ENCODE assay signal across 1 cellular context in the genomic region with DNA sequence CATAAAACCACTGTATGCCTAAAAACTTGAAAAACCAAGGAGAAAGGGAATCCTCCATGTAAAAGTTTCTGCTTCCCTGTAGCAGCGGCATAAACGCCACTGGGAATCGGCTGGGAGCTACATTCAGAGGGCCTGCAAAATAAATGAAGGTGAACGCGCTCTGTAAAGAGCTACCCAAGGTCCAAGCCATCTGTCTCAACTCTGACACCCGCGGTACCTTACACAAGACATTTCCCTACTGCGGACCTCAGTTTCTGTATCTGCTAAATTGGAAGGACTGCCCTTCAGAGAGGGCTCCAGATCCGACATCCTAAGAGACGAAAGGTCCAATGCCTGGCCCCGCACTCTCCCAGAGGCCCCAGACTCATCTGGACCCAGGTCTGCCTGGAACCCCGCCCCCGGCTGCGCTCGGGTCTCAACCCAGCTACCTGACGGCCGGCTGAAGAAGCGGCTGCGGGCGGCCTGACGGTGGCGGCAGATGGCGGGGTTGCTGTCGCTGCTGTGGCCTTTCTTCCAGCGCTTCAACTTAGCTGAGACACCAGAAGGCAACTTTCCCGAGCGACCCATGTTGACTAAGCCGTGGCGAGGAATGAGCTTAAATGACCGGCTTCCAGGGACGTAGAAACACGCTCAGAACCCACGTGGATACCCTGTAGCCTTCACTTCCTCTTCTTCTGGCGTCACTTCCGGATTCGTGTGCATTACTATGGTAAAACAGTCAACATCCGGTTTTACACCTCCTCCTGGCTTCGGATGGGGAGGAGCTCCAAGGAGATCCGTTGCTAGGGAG.
TF ChIP-seq lines count a peak whose summit lies in the region.

A gene with protein sequence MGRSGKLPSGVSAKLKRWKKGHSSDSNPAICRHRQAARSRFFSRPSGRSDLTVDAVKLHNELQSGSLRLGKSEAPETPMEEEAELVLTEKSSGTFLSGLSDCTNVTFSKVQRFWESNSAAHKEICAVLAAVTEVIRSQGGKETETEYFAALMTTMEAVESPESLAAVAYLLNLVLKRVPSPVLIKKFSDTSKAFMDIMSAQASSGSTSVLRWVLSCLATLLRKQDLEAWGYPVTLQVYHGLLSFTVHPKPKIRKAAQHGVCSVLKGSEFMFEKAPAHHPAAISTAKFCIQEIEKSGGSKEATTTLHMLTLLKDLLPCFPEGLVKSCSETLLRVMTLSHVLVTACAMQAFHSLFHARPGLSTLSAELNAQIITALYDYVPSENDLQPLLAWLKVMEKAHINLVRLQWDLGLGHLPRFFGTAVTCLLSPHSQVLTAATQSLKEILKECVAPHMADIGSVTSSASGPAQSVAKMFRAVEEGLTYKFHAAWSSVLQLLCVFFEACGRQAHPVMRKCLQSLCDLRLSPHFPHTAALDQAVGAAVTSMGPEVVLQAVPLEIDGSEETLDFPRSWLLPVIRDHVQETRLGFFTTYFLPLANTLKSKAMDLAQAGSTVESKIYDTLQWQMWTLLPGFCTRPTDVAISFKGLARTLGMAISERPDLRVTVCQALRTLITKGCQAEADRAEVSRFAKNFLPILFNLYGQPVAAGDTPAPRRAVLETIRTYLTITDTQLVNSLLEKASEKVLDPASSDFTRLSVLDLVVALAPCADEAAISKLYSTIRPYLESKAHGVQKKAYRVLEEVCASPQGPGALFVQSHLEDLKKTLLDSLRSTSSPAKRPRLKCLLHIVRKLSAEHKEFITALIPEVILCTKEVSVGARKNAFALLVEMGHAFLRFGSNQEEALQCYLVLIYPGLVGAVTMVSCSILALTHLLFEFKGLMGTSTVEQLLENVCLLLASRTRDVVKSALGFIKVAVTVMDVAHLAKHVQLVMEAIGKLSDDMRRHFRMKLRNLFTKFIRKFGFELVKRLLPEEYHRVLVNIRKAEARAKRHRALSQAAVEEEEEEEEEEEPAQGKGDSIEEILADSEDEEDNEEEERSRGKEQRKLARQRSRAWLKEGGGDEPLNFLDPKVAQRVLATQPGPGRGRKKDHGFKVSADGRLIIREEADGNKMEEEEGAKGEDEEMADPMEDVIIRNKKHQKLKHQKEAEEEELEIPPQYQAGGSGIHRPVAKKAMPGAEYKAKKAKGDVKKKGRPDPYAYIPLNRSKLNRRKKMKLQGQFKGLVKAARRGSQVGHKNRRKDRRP (N-terminal part only) (minus strand): TSS at position 676 of the 790 bp plus-strand sequence. CDS start 109 bp downstream, at position 567.

TF ChIP-seq in K562, 482 proteins besides CTCF, POLR2A, EP300 and RAD21 (continued from another document and continues in another):
- TF ChIP-seq, protein P1, sequence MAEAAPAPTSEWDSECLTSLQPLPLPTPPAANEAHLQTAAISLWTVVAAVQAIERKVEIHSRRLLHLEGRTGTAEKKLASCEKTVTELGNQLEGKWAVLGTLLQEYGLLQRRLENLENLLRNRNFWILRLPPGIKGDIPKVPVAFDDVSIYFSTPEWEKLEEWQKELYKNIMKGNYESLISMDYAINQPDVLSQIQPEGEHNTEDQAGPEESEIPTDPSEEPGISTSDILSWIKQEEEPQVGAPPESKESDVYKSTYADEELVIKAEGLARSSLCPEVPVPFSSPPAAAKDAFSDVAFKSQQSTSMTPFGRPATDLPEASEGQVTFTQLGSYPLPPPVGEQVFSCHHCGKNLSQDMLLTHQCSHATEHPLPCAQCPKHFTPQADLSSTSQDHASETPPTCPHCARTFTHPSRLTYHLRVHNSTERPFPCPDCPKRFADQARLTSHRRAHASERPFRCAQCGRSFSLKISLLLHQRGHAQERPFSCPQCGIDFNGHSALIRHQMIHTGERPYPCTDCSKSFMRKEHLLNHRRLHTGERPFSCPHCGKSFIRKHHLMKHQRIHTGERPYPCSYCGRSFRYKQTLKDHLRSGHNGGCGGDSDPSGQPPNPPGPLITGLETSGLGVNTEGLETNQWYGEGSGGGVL (CRISPR knock-in tag; IDR thresholded peaks at IDR 0.05): no peak
- TF ChIP-seq, protein P2, sequence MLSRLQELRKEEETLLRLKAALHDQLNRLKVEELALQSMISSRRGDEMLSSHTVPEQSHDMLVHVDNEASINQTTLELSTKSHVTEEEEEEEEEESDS (CRISPR knock-in tag; IDR thresholded peaks at IDR 0.05): no peak
- no peak for TF ChIP-seq ATF1 (CRISPR knock-in tag; IDR thresholded peaks at IDR 0.05)
- peak; percentile 92 for TF ChIP-seq ATF1 (tag; IDR thresholded peaks at IDR 0.05)
- no peak for TF ChIP-seq HLTF (IDR thresholded peaks at IDR 0.05)
- TF ChIP-seq, protein P3, sequence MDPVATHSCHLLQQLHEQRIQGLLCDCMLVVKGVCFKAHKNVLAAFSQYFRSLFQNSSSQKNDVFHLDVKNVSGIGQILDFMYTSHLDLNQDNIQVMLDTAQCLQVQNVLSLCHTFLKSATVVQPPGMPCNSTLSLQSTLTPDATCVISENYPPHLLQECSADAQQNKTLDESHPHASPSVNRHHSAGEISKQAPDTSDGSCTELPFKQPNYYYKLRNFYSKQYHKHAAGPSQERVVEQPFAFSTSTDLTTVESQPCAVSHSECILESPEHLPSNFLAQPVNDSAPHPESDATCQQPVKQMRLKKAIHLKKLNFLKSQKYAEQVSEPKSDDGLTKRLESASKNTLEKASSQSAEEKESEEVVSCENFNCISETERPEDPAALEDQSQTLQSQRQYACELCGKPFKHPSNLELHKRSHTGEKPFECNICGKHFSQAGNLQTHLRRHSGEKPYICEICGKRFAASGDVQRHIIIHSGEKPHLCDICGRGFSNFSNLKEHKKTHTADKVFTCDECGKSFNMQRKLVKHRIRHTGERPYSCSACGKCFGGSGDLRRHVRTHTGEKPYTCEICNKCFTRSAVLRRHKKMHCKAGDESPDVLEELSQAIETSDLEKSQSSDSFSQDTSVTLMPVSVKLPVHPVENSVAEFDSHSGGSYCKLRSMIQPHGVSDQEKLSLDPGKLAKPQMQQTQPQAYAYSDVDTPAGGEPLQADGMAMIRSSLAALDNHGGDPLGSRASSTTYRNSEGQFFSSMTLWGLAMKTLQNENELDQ (CRISPR knock-in tag; IDR thresholded peaks at IDR 0.05; ENCODE audit: borderline replicate concordance): no peak
- TF ChIP-seq DIDO1 (tag; IDR thresholded peaks at IDR 0.05; ENCODE audit: low read depth): no peak
- peak; percentile 79 for TF ChIP-seq RBFOX2 (IDR thresholded peaks at IDR 0.05; ENCODE audit: low read depth, low read length)
- no peak for TF ChIP-seq PURB (CRISPR knock-in tag; IDR thresholded peaks at IDR 0.05; ENCODE audit: low read depth)
- no peak for TF ChIP-seq ZNF232 (CRISPR knock-in tag; IDR thresholded peaks at IDR 0.05)
- TF ChIP-seq, protein P4, sequence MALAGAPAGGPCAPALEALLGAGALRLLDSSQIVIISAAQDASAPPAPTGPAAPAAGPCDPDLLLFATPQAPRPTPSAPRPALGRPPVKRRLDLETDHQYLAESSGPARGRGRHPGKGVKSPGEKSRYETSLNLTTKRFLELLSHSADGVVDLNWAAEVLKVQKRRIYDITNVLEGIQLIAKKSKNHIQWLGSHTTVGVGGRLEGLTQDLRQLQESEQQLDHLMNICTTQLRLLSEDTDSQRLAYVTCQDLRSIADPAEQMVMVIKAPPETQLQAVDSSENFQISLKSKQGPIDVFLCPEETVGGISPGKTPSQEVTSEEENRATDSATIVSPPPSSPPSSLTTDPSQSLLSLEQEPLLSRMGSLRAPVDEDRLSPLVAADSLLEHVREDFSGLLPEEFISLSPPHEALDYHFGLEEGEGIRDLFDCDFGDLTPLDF (CRISPR knock-in tag; IDR thresholded peaks at IDR 0.05): no peak
- TF ChIP-seq ZNF217 (CRISPR knock-in tag; IDR thresholded peaks at IDR 0.05): no peak
- no peak for TF ChIP-seq HOXB6 (CRISPR knock-in tag; IDR thresholded peaks at IDR 0.05; ENCODE audit: borderline replicate concordance)
- TF ChIP-seq, protein P5, sequence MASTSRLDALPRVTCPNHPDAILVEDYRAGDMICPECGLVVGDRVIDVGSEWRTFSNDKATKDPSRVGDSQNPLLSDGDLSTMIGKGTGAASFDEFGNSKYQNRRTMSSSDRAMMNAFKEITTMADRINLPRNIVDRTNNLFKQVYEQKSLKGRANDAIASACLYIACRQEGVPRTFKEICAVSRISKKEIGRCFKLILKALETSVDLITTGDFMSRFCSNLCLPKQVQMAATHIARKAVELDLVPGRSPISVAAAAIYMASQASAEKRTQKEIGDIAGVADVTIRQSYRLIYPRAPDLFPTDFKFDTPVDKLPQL (IDR thresholded peaks at IDR 0.05; ENCODE audit: extremely low read depth, insufficient read length): no peak
- TF ChIP-seq SLC30A9 (CRISPR knock-in tag; IDR thresholded peaks at IDR 0.05): no peak
- TF ChIP-seq MAFF (IDR thresholded peaks at IDR 0.05; ENCODE audit: low read length): no peak
- no peak for TF ChIP-seq WHSC1 (IDR thresholded peaks at IDR 0.05; ENCODE audit: low read length)
- no peak for TF ChIP-seq CBFB (CRISPR knock-in tag; IDR thresholded peaks at IDR 0.05)
- TF ChIP-seq, protein P6, sequence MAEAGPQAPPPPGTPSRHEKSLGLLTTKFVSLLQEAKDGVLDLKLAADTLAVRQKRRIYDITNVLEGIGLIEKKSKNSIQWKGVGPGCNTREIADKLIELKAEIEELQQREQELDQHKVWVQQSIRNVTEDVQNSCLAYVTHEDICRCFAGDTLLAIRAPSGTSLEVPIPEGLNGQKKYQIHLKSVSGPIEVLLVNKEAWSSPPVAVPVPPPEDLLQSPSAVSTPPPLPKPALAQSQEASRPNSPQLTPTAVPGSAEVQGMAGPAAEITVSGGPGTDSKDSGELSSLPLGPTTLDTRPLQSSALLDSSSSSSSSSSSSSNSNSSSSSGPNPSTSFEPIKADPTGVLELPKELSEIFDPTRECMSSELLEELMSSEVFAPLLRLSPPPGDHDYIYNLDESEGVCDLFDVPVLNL (CRISPR knock-in tag; IDR thresholded peaks at IDR 0.05; ENCODE audit: low read depth): no peak
- TF ChIP-seq, protein P7, sequence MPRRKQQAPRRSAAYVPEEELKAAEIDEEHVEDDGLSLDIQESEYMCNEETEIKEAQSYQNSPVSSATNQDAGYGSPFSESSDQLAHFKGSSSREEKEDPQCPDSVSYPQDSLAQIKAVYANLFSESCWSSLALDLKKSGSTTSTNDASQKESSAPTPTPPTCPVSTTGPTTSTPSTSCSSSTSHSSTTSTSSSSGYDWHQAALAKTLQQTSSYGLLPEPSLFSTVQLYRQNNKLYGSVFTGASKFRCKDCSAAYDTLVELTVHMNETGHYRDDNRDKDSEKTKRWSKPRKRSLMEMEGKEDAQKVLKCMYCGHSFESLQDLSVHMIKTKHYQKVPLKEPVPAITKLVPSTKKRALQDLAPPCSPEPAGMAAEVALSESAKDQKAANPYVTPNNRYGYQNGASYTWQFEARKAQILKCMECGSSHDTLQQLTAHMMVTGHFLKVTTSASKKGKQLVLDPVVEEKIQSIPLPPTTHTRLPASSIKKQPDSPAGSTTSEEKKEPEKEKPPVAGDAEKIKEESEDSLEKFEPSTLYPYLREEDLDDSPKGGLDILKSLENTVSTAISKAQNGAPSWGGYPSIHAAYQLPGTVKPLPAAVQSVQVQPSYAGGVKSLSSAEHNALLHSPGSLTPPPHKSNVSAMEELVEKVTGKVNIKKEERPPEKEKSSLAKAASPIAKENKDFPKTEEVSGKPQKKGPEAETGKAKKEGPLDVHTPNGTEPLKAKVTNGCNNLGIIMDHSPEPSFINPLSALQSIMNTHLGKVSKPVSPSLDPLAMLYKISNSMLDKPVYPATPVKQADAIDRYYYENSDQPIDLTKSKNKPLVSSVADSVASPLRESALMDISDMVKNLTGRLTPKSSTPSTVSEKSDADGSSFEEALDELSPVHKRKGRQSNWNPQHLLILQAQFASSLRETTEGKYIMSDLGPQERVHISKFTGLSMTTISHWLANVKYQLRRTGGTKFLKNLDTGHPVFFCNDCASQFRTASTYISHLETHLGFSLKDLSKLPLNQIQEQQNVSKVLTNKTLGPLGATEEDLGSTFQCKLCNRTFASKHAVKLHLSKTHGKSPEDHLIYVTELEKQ (CRISPR knock-in tag; IDR thresholded peaks at IDR 0.05): no peak
- no peak; the same call in 1 of the 2 replicates for TF ChIP-seq NR2C2 (CRISPR knock-in tag; IDR thresholded peaks at IDR 0.05)
- no peak; the same call in 1 of the 2 replicates for TF ChIP-seq NR2C2 (tag; IDR thresholded peaks at IDR 0.05)
- TF ChIP-seq BRCA1 (IDR thresholded peaks at IDR 0.05): no peak
- TF ChIP-seq BRCA1 (CRISPR knock-in tag; IDR thresholded peaks at IDR 0.05): no peak
- no peak for TF ChIP-seq PCBP1 (IDR thresholded peaks at IDR 0.05; ENCODE audit: low read depth, low read length, poor library complexity, severe bottlenecking)
- TF ChIP-seq CHCHD3 (CRISPR knock-in tag; IDR thresholded peaks at IDR 0.05): no peak
- TF ChIP-seq, protein P8, sequence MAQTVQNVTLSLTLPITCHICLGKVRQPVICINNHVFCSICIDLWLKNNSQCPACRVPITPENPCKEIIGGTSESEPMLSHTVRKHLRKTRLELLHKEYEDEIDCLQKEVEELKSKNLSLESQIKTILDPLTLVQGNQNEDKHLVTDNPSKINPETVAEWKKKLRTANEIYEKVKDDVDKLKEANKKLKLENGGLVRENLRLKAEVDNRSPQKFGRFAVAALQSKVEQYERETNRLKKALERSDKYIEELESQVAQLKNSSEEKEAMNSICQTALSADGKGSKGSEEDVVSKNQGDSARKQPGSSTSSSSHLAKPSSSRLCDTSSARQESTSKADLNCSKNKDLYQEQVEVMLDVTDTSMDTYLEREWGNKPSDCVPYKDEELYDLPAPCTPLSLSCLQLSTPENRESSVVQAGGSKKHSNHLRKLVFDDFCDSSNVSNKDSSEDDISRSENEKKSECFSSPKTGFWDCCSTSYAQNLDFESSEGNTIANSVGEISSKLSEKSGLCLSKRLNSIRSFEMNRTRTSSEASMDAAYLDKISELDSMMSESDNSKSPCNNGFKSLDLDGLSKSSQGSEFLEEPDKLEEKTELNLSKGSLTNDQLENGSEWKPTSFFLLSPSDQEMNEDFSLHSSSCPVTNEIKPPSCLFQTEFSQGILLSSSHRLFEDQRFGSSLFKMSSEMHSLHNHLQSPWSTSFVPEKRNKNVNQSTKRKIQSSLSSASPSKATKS (CRISPR knock-in tag; IDR thresholded peaks at IDR 0.05): no peak
- TF ChIP-seq ZNF311 (CRISPR knock-in tag; IDR thresholded peaks at IDR 0.05): no peak
- no peak for TF ChIP-seq ZNF584 (CRISPR knock-in tag; IDR thresholded peaks at IDR 0.05; ENCODE audit: low read depth)
- TF ChIP-seq CBX1 (IDR thresholded peaks at IDR 0.05; ENCODE audit: low read depth): no peak
- TF ChIP-seq, protein P9, sequence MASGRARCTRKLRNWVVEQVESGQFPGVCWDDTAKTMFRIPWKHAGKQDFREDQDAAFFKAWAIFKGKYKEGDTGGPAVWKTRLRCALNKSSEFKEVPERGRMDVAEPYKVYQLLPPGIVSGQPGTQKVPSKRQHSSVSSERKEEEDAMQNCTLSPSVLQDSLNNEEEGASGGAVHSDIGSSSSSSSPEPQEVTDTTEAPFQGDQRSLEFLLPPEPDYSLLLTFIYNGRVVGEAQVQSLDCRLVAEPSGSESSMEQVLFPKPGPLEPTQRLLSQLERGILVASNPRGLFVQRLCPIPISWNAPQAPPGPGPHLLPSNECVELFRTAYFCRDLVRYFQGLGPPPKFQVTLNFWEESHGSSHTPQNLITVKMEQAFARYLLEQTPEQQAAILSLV (tag; IDR thresholded peaks at IDR 0.05): no peak
- TF ChIP-seq SRSF1 (IDR thresholded peaks at IDR 0.05; ENCODE audit: low read depth, low read length): no peak
- no peak for TF ChIP-seq HMG20B (CRISPR knock-in tag; IDR thresholded peaks at IDR 0.05)
- TF ChIP-seq, protein P10, sequence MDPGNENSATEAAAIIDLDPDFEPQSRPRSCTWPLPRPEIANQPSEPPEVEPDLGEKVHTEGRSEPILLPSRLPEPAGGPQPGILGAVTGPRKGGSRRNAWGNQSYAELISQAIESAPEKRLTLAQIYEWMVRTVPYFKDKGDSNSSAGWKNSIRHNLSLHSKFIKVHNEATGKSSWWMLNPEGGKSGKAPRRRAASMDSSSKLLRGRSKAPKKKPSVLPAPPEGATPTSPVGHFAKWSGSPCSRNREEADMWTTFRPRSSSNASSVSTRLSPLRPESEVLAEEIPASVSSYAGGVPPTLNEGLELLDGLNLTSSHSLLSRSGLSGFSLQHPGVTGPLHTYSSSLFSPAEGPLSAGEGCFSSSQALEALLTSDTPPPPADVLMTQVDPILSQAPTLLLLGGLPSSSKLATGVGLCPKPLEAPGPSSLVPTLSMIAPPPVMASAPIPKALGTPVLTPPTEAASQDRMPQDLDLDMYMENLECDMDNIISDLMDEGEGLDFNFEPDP (CRISPR knock-in tag; IDR thresholded peaks at IDR 0.05): no peak
